In genomic region chr6:90440586-90441338, GRCh38 we compare ENCODE assay signal across 16 cellular contexts.
DNase-seq lines count a peak whose midpoint lies in the region; ATAC-seq lines count a peak whose summit lies in the region.
"Had no signal": no experiment of that assay in that cellular context is flagged by ENCODE, and none has a peak within 500 bp of the region (broad histone marks: within the 10 kb centered on the region; RNA-seq: fewer than 3 reads in every experiment).

No MANE protein-coding gene starts in this region.

- POLR2A ChIA-PET in activated CD4-positive, alpha-beta T cell treated with anti-CD3 and anti-CD28 coated beads for 36 hours (lab: Charles Lee) = no interaction called here
- POLR2A ChIA-PET in T-cell (lab: Charles Lee) = interaction anchor here in 1 of 2 donors (0.8 kb wide), 1 partner anchor 9 kb away, joined by 3 read pairs; no protein-coding TSS in a partner anchor

- peaks cover 2% of the 10 kb centered on the region for H3K36me3 Mint-ChIP-seq in activated CD4-positive, alpha-beta T cell treated with anti-CD3 and anti-CD28 coated beads for 36 hours (ENCODE audit: low read depth)
- peaks cover 6% of the 10 kb centered on the region for H3K36me3 Mint-ChIP-seq in activated T-helper 2 cell treated with anti-CD3 and anti-CD28 coated beads, Interferon-gamma antibody, Interleukin-2, Interleukin-4, amounts not matched to agents 10 μg/mL and 5 μg/mL and 100 μg/mL, durations not matched to agents 14 hours and 24 hours and 36 hours (ENCODE audit: low read depth)
- H3K36me3 Mint-ChIP-seq in T-cell = no peaks in the 10 kb centered on the region
- H3K36me3 Mint-ChIP-seq: CD8-positive, alpha-beta T cell had no signal

- DNase-seq in activated CD4-positive, alpha-beta T cell treated with anti-CD3 and anti-CD28 coated beads for 36 hours = peak; percentile 29
- DNase-seq in activated CD4-positive, alpha-beta T cell treated with anti-CD3 and anti-CD28 coated beads, Interleukin-2, amount 50 U/mL, for 1 hour = no peak
- DNase-seq in NCI-H524 treated with DMSO at 0.1 percent for 48 hours (lab: John Stamatoyannopoulos, UW) = peak; percentile 96
- DNase-seq in activated T-helper 2 cell treated with anti-CD3 and anti-CD28 coated beads, Interferon-gamma antibody, Interleukin-2, Interleukin-4, amounts not matched to agents 10 μg/mL and 5 μg/mL and 100 μg/mL, durations not matched to agents 14 hours and 24 hours and 36 hours (ENCODE audit: low spot score) = no peak
- no peak for DNase-seq in T-cell
- DNase-seq in NOMO-1 (lab: John Stamatoyannopoulos, UW; ENCODE audit: unreplicated experiment in 2 of 2) = no peak
- DNase-seq in Kasumi-1 (lab: John Stamatoyannopoulos, UW) = no peak
- DNase-seq: CD8-positive, alpha-beta T cell; IMR-90; MV-4-11; NCI-H1436; NCI-H2107; OCI-M1; RPMI8226; SJCRH30 had no signal

- H3K27me3 Mint-ChIP-seq in activated CD4-positive, alpha-beta T cell treated with anti-CD3 and anti-CD28 coated beads for 36 hours = no peaks in the 10 kb centered on the region
- H3K27me3 Mint-ChIP-seq in activated T-helper 2 cell treated with anti-CD3 and anti-CD28 coated beads, Interferon-gamma antibody, Interleukin-2, Interleukin-4, amounts not matched to agents 10 μg/mL and 5 μg/mL and 100 μg/mL, durations not matched to agents 14 hours and 24 hours and 36 hours (ENCODE audit: low read depth) = no peaks in the 10 kb centered on the region
- H3K27me3 Mint-ChIP-seq in T-cell = no peaks in the 10 kb centered on the region

- peaks cover 45% of the 10 kb centered on the region for H3K4me1 Mint-ChIP-seq in activated CD4-positive, alpha-beta T cell treated with anti-CD3 and anti-CD28 coated beads for 36 hours
- peaks cover 44% of the 10 kb centered on the region for H3K4me1 Mint-ChIP-seq in activated T-helper 2 cell treated with anti-CD3 and anti-CD28 coated beads, Interferon-gamma antibody, Interleukin-2, Interleukin-4, amounts not matched to agents 10 μg/mL and 5 μg/mL and 100 μg/mL, durations not matched to agents 14 hours and 24 hours and 36 hours (ENCODE audit: low read depth)
- peaks cover 11 to 16% (median 12%) of the 10 kb centered on the region in 3 donors for H3K4me1 Mint-ChIP-seq in T-cell

- H3K4me3 Mint-ChIP-seq in activated CD4-positive, alpha-beta T cell treated with anti-CD3 and anti-CD28 coated beads for 36 hours = no peak overlapping the region
- no peak overlapping the region for H3K4me3 Mint-ChIP-seq in activated T-helper 2 cell treated with anti-CD3 and anti-CD28 coated beads, Interferon-gamma antibody, Interleukin-2, Interleukin-4, amounts not matched to agents 10 μg/mL and 5 μg/mL and 100 μg/mL, durations not matched to agents 14 hours and 24 hours and 36 hours (ENCODE audit: low read depth)
- H3K4me3 Mint-ChIP-seq in T-cell = no peak overlapping the region
- H3K4me3 Mint-ChIP-seq: CD8-positive, alpha-beta T cell had no signal

- ATAC-seq in activated CD4-positive, alpha-beta T cell treated with anti-CD3 and anti-CD28 coated beads for 36 hours = peak; percentile 16
- no peak for ATAC-seq in esophagus mucosa
- ATAC-seq in T-cell (replicated peaks in 1 of 4) = no peak
- ATAC-seq: CD8-positive, alpha-beta T cell had no signal

- peaks cover 5% of the 10 kb centered on the region for H3K9me3 Mint-ChIP-seq in activated CD4-positive, alpha-beta T cell treated with anti-CD3 and anti-CD28 coated beads for 36 hours (ENCODE audit: low read depth)
- peaks cover 2% of the 10 kb centered on the region for H3K9me3 Mint-ChIP-seq in activated T-helper 2 cell treated with anti-CD3 and anti-CD28 coated beads, Interferon-gamma antibody, Interleukin-2, Interleukin-4, amounts not matched to agents 10 μg/mL and 5 μg/mL and 100 μg/mL, durations not matched to agents 14 hours and 24 hours and 36 hours
- no peaks in the 10 kb centered on the region for H3K9me3 Mint-ChIP-seq in T-cell
- H3K9me3 Mint-ChIP-seq: CD8-positive, alpha-beta T cell had no signal

- intact Hi-C loops in activated CD4-positive, alpha-beta T cell treated with anti-CD3 and anti-CD28 coated beads for 36 hours (cut with DNase I, micrococcal nuclease) = no loop called here
- intact Hi-C loops in activated T-helper 2 cell treated with anti-CD3 and anti-CD28 coated beads, Interferon-gamma antibody, Interleukin-2, Interleukin-4, amounts not matched to agents 10 μg/mL and 5 μg/mL and 100 μg/mL, durations not matched to agents 14 hours and 24 hours and 36 hours (cut with micrococcal nuclease) = no loop called here

- no peak overlapping the region for H3K27ac Mint-ChIP-seq in activated CD4-positive, alpha-beta T cell treated with anti-CD3 and anti-CD28 coated beads for 36 hours
- H3K27ac Mint-ChIP-seq in activated T-helper 2 cell treated with anti-CD3 and anti-CD28 coated beads, Interferon-gamma antibody, Interleukin-2, Interleukin-4, amounts not matched to agents 10 μg/mL and 5 μg/mL and 100 μg/mL, durations not matched to agents 14 hours and 24 hours and 36 hours = peak overlapping the region; percentile 42
- H3K27ac Mint-ChIP-seq in T-cell = no peak overlapping the region
- H3K27ac Mint-ChIP-seq: CD8-positive, alpha-beta T cell had no signal

- CTCF ChIA-PET in activated CD4-positive, alpha-beta T cell treated with anti-CD3 and anti-CD28 coated beads for 36 hours (lab: Charles Lee) = interaction anchor here (0.9 to 2.1 kb wide), 4 partner anchors 9 to 154 kb away, joined by 3 to 12 read pairs (median 4); no protein-coding TSS in a partner anchor
- CTCF ChIA-PET in T-cell (lab: Charles Lee) = interaction anchor here (0.6 to 1.1 kb wide), 3 partner anchors 17 to 500 kb away, joined by 3 to 4 read pairs (median 3); no protein-coding TSS in a partner anchor

Comparison
In these comparisons a context has a peak if more than half of its experiments do, and no peak if none do; other contexts are left out.
1. DNase-seq: peak in activated CD4-positive, alpha-beta T cell treated with anti-CD3 and anti-CD28 coated beads for 36 hours (single experiment) and NCI-H524 treated with DMSO at 0.1 percent for 48 hours (single experiment); none in activated CD4-positive, alpha-beta T cell treated with anti-CD3 and anti-CD28 coated beads, Interleukin-2, amount 50 U/mL, for 1 hour (single experiment), activated T-helper 2 cell treated with anti-CD3 and anti-CD28 coated beads, Interferon-gamma antibody, Interleukin-2, Interleukin-4, amounts not matched to agents 10 μg/mL and 5 μg/mL and 100 μg/mL, durations not matched to agents 14 hours and 24 hours and 36 hours (single experiment), T-cell (0 of 34), NOMO-1 (0 of 2) and Kasumi-1 (0 of 2).